In genomic region chr5:124087752-124088151, GRCh38 we compare ENCODE assay signal across 27 cellular contexts.
"Had no signal": no experiment of that assay in that cellular context is flagged by ENCODE, and none has a peak within 500 bp of the region (broad histone marks: within the 10 kb centered on the region; RNA-seq: fewer than 3 reads in every experiment).

No MANE protein-coding gene starts in this region.

- H3K4me1 ChIP-seq: breast epithelium, foreskin keratinocyte, left ventricle myocardium inferior, sigmoid colon, transverse colon had no signal

- H3K4me3 Mint-ChIP-seq: activated B cell treated with CpG ODN at 0.5 μM for 24 hours; activated CD4-positive, alpha-beta memory T cell treated with anti-CD3 and anti-CD28 coated beads for 36 hours; activated naive CD4-positive, alpha-beta T cell treated with anti-CD3 and anti-CD28 coated beads for 36 hours; activated naive CD8-positive, alpha-beta T cell treated with anti-CD3 and anti-CD28 coated beads, Interleukin-2, amount 10 ng/mL, durations not matched to agents 7 days and 5 days; activated T-cell treated with anti-CD3 and anti-CD28 coated beads, Interleukin-2, amount 50 U/mL, for 72 hours; central memory CD8-positive, alpha-beta T cell; natural killer cell treated with Interleukin-12 subunit alpha and Interleukin-12 subunit beta and Interleukin-15 and Interleukin-18, amount 100 ng/mL, for 72 hours; stimulated activated naive B cell treated with anti-CD40 and anti-IgM and Interleukin-4, amounts not matched to agents 10 μg/mL and 1 μg/mL and 100 μg/mL, for 72 hours; T-helper 1 cell treated with Interleukin-12 subunit alpha and Interleukin-12 subunit beta and Interleukin-4 antibody, amounts not matched to agents 30 μg/mL and 1 μg/mL, for 36 hours had no signal

- ATAC-seq: activated T-cell treated with anti-CD3 and anti-CD28 coated beads, Interleukin-2, amount 50 U/mL, for 72 hours; foreskin keratinocyte; natural killer cell treated with Interleukin-12 subunit alpha and Interleukin-12 subunit beta and Interleukin-15 and Interleukin-18, amount 100 ng/mL, for 72 hours; stimulated activated naive B cell treated with anti-CD40 and anti-IgM and Interleukin-4, amounts not matched to agents 10 μg/mL and 1 μg/mL and 100 μg/mL, for 72 hours had no signal

- H3K36me3 ChIP-seq: breast epithelium, left ventricle myocardium inferior, sigmoid colon, transverse colon had no signal

- H3K4me2 ChIP-seq: smooth muscle cell had no signal

- H3K27me3 ChIP-seq: breast epithelium, foreskin keratinocyte, sigmoid colon, transverse colon had no signal

- H3K9me3 Mint-ChIP-seq: activated B cell treated with CpG ODN at 0.5 μM for 24 hours; activated naive CD8-positive, alpha-beta T cell treated with anti-CD3 and anti-CD28 coated beads, Interleukin-2, amount 10 ng/mL, durations not matched to agents 7 days and 5 days; T-helper 1 cell treated with Interleukin-12 subunit alpha and Interleukin-12 subunit beta and Interleukin-4 antibody, amounts not matched to agents 30 μg/mL and 1 μg/mL, for 36 hours had no signal

- H3K4me3 ChIP-seq: breast epithelium, left ventricle myocardium inferior, sigmoid colon, smooth muscle cell, transverse colon had no signal

- H3K36me3 Mint-ChIP-seq: activated CD4-positive, alpha-beta memory T cell treated with anti-CD3 and anti-CD28 coated beads for 36 hours; activated naive CD8-positive, alpha-beta T cell treated with anti-CD3 and anti-CD28 coated beads, Interleukin-2, amount 10 ng/mL, durations not matched to agents 7 days and 5 days; natural killer cell treated with Interleukin-12 subunit alpha and Interleukin-12 subunit beta and Interleukin-15 and Interleukin-18, amount 100 ng/mL, for 72 hours; stimulated activated naive B cell treated with anti-CD40 and anti-IgM and Interleukin-4, amounts not matched to agents 10 μg/mL and 1 μg/mL and 100 μg/mL, for 72 hours had no signal

- H3K27ac ChIP-seq: breast epithelium, foreskin keratinocyte, left ventricle myocardium inferior, sigmoid colon, transverse colon had no signal

- H3K27ac Mint-ChIP-seq: activated B cell treated with CpG ODN at 0.5 μM for 24 hours; activated CD4-positive, alpha-beta memory T cell treated with anti-CD3 and anti-CD28 coated beads for 36 hours; activated naive CD4-positive, alpha-beta T cell treated with anti-CD3 and anti-CD28 coated beads for 36 hours; activated naive CD8-positive, alpha-beta T cell treated with anti-CD3 and anti-CD28 coated beads, Interleukin-2, amount 10 ng/mL, durations not matched to agents 7 days and 5 days; activated T-cell treated with anti-CD3 and anti-CD28 coated beads, Interleukin-2, amount 50 U/mL, for 72 hours; natural killer cell treated with Interleukin-12 subunit alpha and Interleukin-12 subunit beta and Interleukin-15 and Interleukin-18, amount 100 ng/mL, for 72 hours; T-helper 1 cell treated with Interleukin-12 subunit alpha and Interleukin-12 subunit beta and Interleukin-4 antibody, amounts not matched to agents 30 μg/mL and 1 μg/mL, for 36 hours had no signal

- H3K27me3 Mint-ChIP-seq: activated B cell treated with CpG ODN at 0.5 μM for 24 hours; activated CD4-positive, alpha-beta memory T cell treated with anti-CD3 and anti-CD28 coated beads for 36 hours; activated naive CD8-positive, alpha-beta T cell treated with anti-CD3 and anti-CD28 coated beads, Interleukin-2, amount 10 ng/mL, durations not matched to agents 7 days and 5 days; central memory CD8-positive, alpha-beta T cell; natural killer cell treated with Interleukin-12 subunit alpha and Interleukin-12 subunit beta and Interleukin-15 and Interleukin-18, amount 100 ng/mL, for 72 hours; stimulated activated naive B cell treated with anti-CD40 and anti-IgM and Interleukin-4, amounts not matched to agents 10 μg/mL and 1 μg/mL and 100 μg/mL, for 72 hours had no signal

- DNase-seq: activated B cell treated with CpG ODN at 0.5 μM for 24 hours; activated CD4-positive, alpha-beta memory T cell treated with anti-CD3 and anti-CD28 coated beads for 36 hours; activated CD4-positive, alpha-beta T cell treated with anti-CD3 and anti-CD28 coated beads for 4 hours; activated effector memory CD4-positive, alpha-beta T cell treated with Interleukin-2 at 50 U/mL for 16 hours; activated naive CD4-positive, alpha-beta T cell treated with anti-CD3 and anti-CD28 coated beads for 36 hours; activated naive CD8-positive, alpha-beta T cell treated with anti-CD3 and anti-CD28 coated beads, Interleukin-2, amount 10 ng/mL, durations not matched to agents 7 days and 5 days; activated T-cell treated with anti-CD3 and anti-CD28 coated beads, Interleukin-2, amount 50 U/mL, for 72 hours; amniotic stem cell; effector memory CD4-positive, alpha-beta T cell; foreskin keratinocyte; hippocampal formation; left ventricle myocardium inferior; midbrain; occipital lobe; posterior cingulate gyrus; sigmoid colon; stimulated activated CD4-positive, alpha-beta T cell treated with anti-CD3 and anti-CD28 coated beads, Interleukin-15, amount 100 ng/mL, for 24 hours; stimulated activated CD4-positive, alpha-beta T cell treated with anti-CD3 and anti-CD28 coated beads, Interleukin-2, amount 100 ng/mL, for 48 hours; stimulated activated CD8-positive, alpha-beta memory T cell treated with anti-CD3 and anti-CD28 coated beads, Interleukin-4, amount 100 ng/mL, for 48 hours; stimulated activated naive B cell treated with anti-CD40 and anti-IgM and Interleukin-4, amounts not matched to agents 10 μg/mL and 1 μg/mL and 100 μg/mL, for 72 hours; T1000; transverse colon had no signal

- H3K9me3 ChIP-seq: breast epithelium, sigmoid colon, transverse colon had no signal

- H3K4me1 Mint-ChIP-seq: activated B cell treated with CpG ODN at 0.5 μM for 24 hours; activated naive CD8-positive, alpha-beta T cell treated with anti-CD3 and anti-CD28 coated beads, Interleukin-2, amount 10 ng/mL, durations not matched to agents 7 days and 5 days; central memory CD8-positive, alpha-beta T cell had no signal
